23 cellular contexts compared by ENCODE assay signal in the genomic region with DNA sequence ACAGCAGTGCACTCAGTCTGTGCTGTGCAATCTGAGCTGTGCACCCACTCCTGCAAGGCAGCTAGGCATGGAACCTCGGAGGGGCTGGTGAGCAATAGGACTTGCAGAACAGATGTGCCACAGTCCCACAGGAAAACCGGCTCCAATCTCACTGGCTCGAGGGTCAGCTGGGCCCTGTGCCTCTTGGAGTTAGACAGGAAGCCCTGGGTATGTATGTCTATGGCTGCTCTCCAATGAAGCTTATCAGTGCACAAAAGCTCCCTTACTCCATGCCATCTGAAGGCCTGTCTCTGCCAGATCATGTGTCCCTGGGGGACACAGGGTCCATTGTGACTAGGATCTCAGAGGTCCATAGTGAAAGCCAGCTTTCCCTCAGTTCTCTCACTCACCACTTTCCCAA.
"Had no signal": no experiment of that assay in that cellular context is flagged by ENCODE, and none has a peak within 500 bp of the region (broad histone marks: within the 10 kb centered on the region; RNA-seq: fewer than 3 reads in every experiment).

No MANE protein-coding gene starts in this region.

- H3K9me3 ChIP-seq: esophagus squamous epithelium, right lobe of liver, thyroid gland had no signal

- H3K27ac ChIP-seq: epithelial cell of prostate, esophagus squamous epithelium, right lobe of liver, thyroid gland, upper lobe of left lung, VCaP had no signal

- H3K4me1 ChIP-seq: esophagus squamous epithelium, right lobe of liver, thyroid gland, upper lobe of left lung had no signal

- H3K36me3 ChIP-seq: esophagus squamous epithelium, right lobe of liver, thyroid gland, upper lobe of left lung had no signal

- H3K4me3 ChIP-seq: esophagus squamous epithelium, right lobe of liver, thyroid gland, upper lobe of left lung had no signal

- DNase-seq: activated CD4-positive, alpha-beta T cell treated with anti-CD3 and anti-CD28 coated beads for 4 hours; activated CD4-positive, alpha-beta T cell treated with anti-CD3 and anti-CD28 coated beads, Interleukin-2, amount 50 U/mL, for 4 hours; activated effector memory CD4-positive, alpha-beta T cell treated with Interleukin-2 at 50 U/mL for 16 hours; activated naive CD4-positive, alpha-beta T cell treated with Interleukin-2 at 50 U/mL for 16 hours; activated naive CD8-positive, alpha-beta T cell treated with anti-CD3 and anti-CD28 coated beads for 36 hours; activated T-cell treated with anti-CD3 and anti-CD28 coated beads for 4 hours; activated T-cell treated with anti-CD3 and anti-CD28 coated beads, Interleukin-2, amount 50 U/mL, for 72 hours; dermis blood vessel endothelial cell; effector CD8-positive, alpha-beta T cell; esophagus squamous epithelium; foreskin melanocyte; kidney; left colon; mammary epithelial cell; naive thymus-derived CD4-positive, alpha-beta T cell; right lobe of liver; stimulated activated CD4-positive, alpha-beta T cell treated with anti-CD3 and anti-CD28 coated beads, Interleukin-2, amount 100 ng/mL, for 48 hours; SW 1271; T-helper 9 cell; thyroid gland; upper lobe of left lung had no signal

- H3K27me3 ChIP-seq: esophagus squamous epithelium, thyroid gland, upper lobe of left lung had no signal
